In genomic region chr3:116005404-116005803, GRCh38 we compare ENCODE assay signal across 11 cellular contexts.
A peak's percentile ranks its signal among the peaks of the same experiment; 100 is the strongest.
DNase-seq lines count a peak whose midpoint lies in the region; TF ChIP-seq lines count a peak whose summit lies in the region.
"Had no signal": no experiment of that assay in that cellular context is flagged by ENCODE, and none has a peak within 500 bp of the region (broad histone marks: within the 10 kb centered on the region; RNA-seq: fewer than 3 reads in every experiment).

No MANE protein-coding gene starts in this region.

- H3K4ac ChIP-seq in H9 (ENCODE audit: low read depth, low read length): no peak overlapping the region

- H3K27me3 Mint-ChIP-seq in H9 (ENCODE audit: low read depth): peaks cover 11% of the 10 kb centered on the region

- H4K8ac ChIP-seq in H9 (replicated peaks; ENCODE audit: insufficient read length, low read depth, low read length): no peak overlapping the region

- H3K14ac ChIP-seq in H9 (ENCODE audit: insufficient read depth, low read length): no peak overlapping the region

- H3K79me1 ChIP-seq in H9 (ENCODE audit: insufficient read depth, low read depth, low read length, poor library complexity, severe bottlenecking): no peaks in the 10 kb centered on the region

- no peak overlapping the region for H2BK20ac ChIP-seq in H9 (ENCODE audit: low read depth, low read length, poor library complexity, severe bottlenecking)

- H3K4me3 Mint-ChIP-seq in H9: no peak overlapping the region

- H2BK120ac ChIP-seq in H9 (ENCODE audit: low read depth, low read length, poor library complexity, severe bottlenecking): no peak overlapping the region

- H3K27ac ChIP-seq in H9 (ENCODE audit: insufficient read length, low read depth, low read length): no peak overlapping the region

- no peaks in the 10 kb centered on the region for H3K23me2 ChIP-seq in H9 (ENCODE audit: insufficient read length, low read depth, low read length, poor library complexity, severe bottlenecking)

- H3K4me2 ChIP-seq in H9 (ENCODE audit: insufficient read depth, insufficient read length, low read length): no peak overlapping the region

- no peak overlapping the region for H3K18ac ChIP-seq in H9 (ENCODE audit: insufficient read length, low read depth, low read length)

- no peak for TF ChIP-seq CTCF in fibroblast of villous mesenchyme (IDR thresholded peaks at IDR 0.05; ENCODE audit: insufficient read depth, low read depth, low read length)
- TF ChIP-seq CTCF in H9 (conservative IDR thresholded peaks at IDR 0.05): no peak

- H2BK12ac ChIP-seq in H9 (ENCODE audit: insufficient read length, low read depth, low read length): no peak overlapping the region

- peaks cover 5 to 10% of the 10 kb centered on the region in 2 experiments; a peak in 2 of 4 replicates for H3K4me1 Mint-ChIP-seq in H9

- WGBS in H9 (ENCODE audit: extremely low coverage, insufficient read length, low lambda C conversion rate): no CpG with 5 or more reads among the region's 4 CpGs

- H3K4me1 ChIP-seq in H9 (ENCODE audit: insufficient read depth, low read length): no peaks in the 10 kb centered on the region

- no peaks in the 10 kb centered on the region for H4K20me1 ChIP-seq in H9 (ENCODE audit: control insufficient read depth, insufficient read depth, insufficient read length)

- no peaks in the 10 kb centered on the region for H3K36me3 Mint-ChIP-seq in H9 (ENCODE audit: insufficient read depth in 1 of 3, low read depth in 3 of 3)

- no peak overlapping the region for H3K9ac ChIP-seq in H9 (ENCODE audit: extremely low read depth, insufficient read length, low read length)

- no peak overlapping the region for H3T11ph ChIP-seq in H9 (ENCODE audit: low read length)

- H3K9me3 ChIP-seq in H9 (ENCODE audit: control insufficient read depth, low read depth, low read length): no peaks in the 10 kb centered on the region

- no peaks in the 10 kb centered on the region for H3K9me3 Mint-ChIP-seq in H9

- H3K27me3 ChIP-seq in H9 (ENCODE audit: insufficient read depth, low read length): no peaks in the 10 kb centered on the region

- no peak overlapping the region for H3K56ac ChIP-seq in H9 (ENCODE audit: insufficient read length, low read depth, low read length)

- H3K4me3 ChIP-seq in fibroblast of villous mesenchyme (ENCODE audit: low read depth, low read length): no peak overlapping the region
- H3K4me3 ChIP-seq: skin epidermis had no signal

- H2BK5ac ChIP-seq in H9 (ENCODE audit: insufficient read length, low read length): no peak overlapping the region

- H2AFZ ChIP-seq in H9 (ENCODE audit: low read length): no peak overlapping the region

- H2BK15ac ChIP-seq in H9 (ENCODE audit: low read depth, low read length): no peak overlapping the region

- no peak overlapping the region for H4K91ac ChIP-seq in H9 (ENCODE audit: insufficient read length, low read depth, low read length)

- H4K5ac ChIP-seq in H9 (ENCODE audit: insufficient read length, low read depth, low read length): no peak overlapping the region

- no peak overlapping the region for H3K27ac Mint-ChIP-seq in H9

- no peak overlapping the region for H2AK5ac ChIP-seq in H9 (ENCODE audit: insufficient read length, low read length)

- H3K23ac ChIP-seq in H9 (ENCODE audit: insufficient read length, low read depth, low read length): no peak overlapping the region

- no peaks in the 10 kb centered on the region for H3K79me2 ChIP-seq in H9 (ENCODE audit: insufficient read depth, low read length)

- DNase-seq in NCI-H526 (lab: John Stamatoyannopoulos, UW): peak; percentile 3 to 47
- DNase-seq in NCI-H526 treated with DMSO at 0.1 percent for 48 hours (lab: John Stamatoyannopoulos, UW): no peak
- DNase-seq in RKO (ENCODE audit: low spot score): peak; percentile 29
- peak; percentile 86 for DNase-seq in fibroblast of villous mesenchyme (ENCODE audit: low read depth)
- DNase-seq in stromal cell of bone marrow (ENCODE audit: low read depth): peak; percentile 100
- DNase-seq in medulla oblongata (ENCODE audit: extremely low spot score): no peak
- DNase-seq in NCI-H345 treated with DMSO at 0.1 percent for 48 hours (lab: John Stamatoyannopoulos, UW; ENCODE audit: unreplicated experiment): no peak
- DNase-seq in H9: no peak
- DNase-seq: activated CD8-positive, alpha-beta memory T cell treated with anti-CD3 and anti-CD28 coated beads for 24 hours; NCI-H1930 had no signal

Comparison
In these comparisons a context has a peak if more than half of its experiments do, and no peak if none do; other contexts are left out.
1. DNase-seq: peak in NCI-H526 (2 of 2), RKO (single experiment), fibroblast of villous mesenchyme (single experiment) and stromal cell of bone marrow (single experiment); none in NCI-H526 treated with DMSO at 0.1 percent for 48 hours (single experiment), medulla oblongata (single experiment), NCI-H345 treated with DMSO at 0.1 percent for 48 hours (single experiment) and H9 (single experiment).